In the genomic region with DNA sequence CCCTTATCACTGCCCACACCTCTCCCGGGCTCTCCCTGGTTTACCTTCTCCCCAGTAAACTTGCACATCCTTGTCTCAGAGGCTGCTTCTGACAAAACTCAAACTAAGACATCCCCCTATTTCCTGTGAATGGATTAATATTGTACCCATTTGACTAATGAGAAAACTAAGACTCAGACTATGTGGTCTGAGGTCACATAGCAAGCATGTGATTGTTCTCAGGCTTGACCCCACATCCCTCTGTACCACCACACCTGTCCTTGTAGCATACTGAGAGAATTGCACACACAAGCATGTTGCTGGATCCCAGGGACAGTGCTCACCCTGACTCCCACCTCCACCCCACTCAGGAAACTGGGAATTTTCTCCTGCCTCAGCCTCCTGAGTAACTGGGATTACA, we compare ENCODE assay signal across 14 cellular contexts.
DNase-seq lines count a peak whose midpoint lies in the region; ATAC-seq, FAIRE-seq and TF ChIP-seq lines count a peak whose summit lies in the region.
"Had no signal": no experiment of that assay in that cellular context is flagged by ENCODE, and none has a peak within 500 bp of the region (broad histone marks: within the 10 kb centered on the region; RNA-seq: fewer than 3 reads in every experiment).

No MANE protein-coding gene starts in this region.

- H3K27ac ChIP-seq in GM12878 (ENCODE audit: control insufficient read depth, insufficient read depth) (no peak overlapping the region), PC-3 (ENCODE audit: low read length) (no peak overlapping the region)
- H3K27ac ChIP-seq: esophagus muscularis mucosa had no signal

- no peaks in the 10 kb centered on the region for H3F3A ChIP-seq in PC-3 (ENCODE audit: low read length, unreplicated experiment)

- no peak for TF ChIP-seq RAD21 in GM12878 (IDR thresholded peaks at IDR 0.05; ENCODE audit: insufficient read depth, low read depth, low read length)

- peaks cover 2% of the 10 kb centered on the region for H3K4me1 Mint-ChIP-seq in activated CD4-positive, alpha-beta memory T cell treated with anti-CD3 and anti-CD28 coated beads, Interleukin-2, amount 10 ng/mL, durations not matched to agents 7 days and 5 days

- SMC1A ChIA-PET in GM12878 (lab: Charles Lee; ENCODE audit: uncharacterized antibody, unreplicated experiment), result interaction anchor here (0.7 to 1.3 kb wide), 3 partner anchors 10 to 84 kb away, joined by 3 read pairs; no protein-coding TSS in a partner anchor

- peaks cover 3% of the 10 kb centered on the region for H3K36me3 Mint-ChIP-seq in activated CD4-positive, alpha-beta memory T cell treated with anti-CD3 and anti-CD28 coated beads, Interleukin-2, amount 10 ng/mL, durations not matched to agents 7 days and 5 days (ENCODE audit: low read depth)
- H3K36me3 Mint-ChIP-seq: CD4-positive, CD25-positive, alpha-beta regulatory T cell; T-cell had no signal

- FAIRE-seq in GM12878 (lab: Jason Lieb, UNC), result no peak

- peak; percentile 75 for ATAC-seq in GM18519 (IDR thresholded peaks at IDR 0.05; ENCODE audit: low FRiP score, unreplicated experiment)
- ATAC-seq in GM21515 (IDR thresholded peaks at IDR 0.05; ENCODE audit: unreplicated experiment), result peak; percentile 82
- ATAC-seq in HG03060 (IDR thresholded peaks at IDR 0.05; ENCODE audit: low read depth, unreplicated experiment), result peak; percentile 80
- ATAC-seq in GM12878, result peak; percentile 94
- no peak for ATAC-seq in PC-3
- ATAC-seq: T-cell had no signal

- intact Hi-C loops in GM12878 (cut with micrococcal nuclease; ENCODE audit: unreplicated experiment), result loop anchor here (1.0 kb wide), 1 partner anchor 25 kb away; no protein-coding TSS in a partner anchor
- intact Hi-C loops in PC-3 (cut with micrococcal nuclease), result no loop called here
- intact Hi-C loops in cardiac septum (cut with DNase I), result loop anchor here (5.0 kb wide), 1 partner anchor 33 kb away; no protein-coding TSS in a partner anchor

- H3K79me2 ChIP-seq in GM12878 (ENCODE audit: control insufficient read depth, insufficient read depth, low read length), result no peaks in the 10 kb centered on the region
- no peaks in the 10 kb centered on the region for H3K79me2 ChIP-seq in PC-3 (ENCODE audit: low read length)

- no peak overlapping the region for H3K4me2 ChIP-seq in GM12878 (ENCODE audit: control insufficient read depth, insufficient read depth)
- no peak overlapping the region for H3K4me2 ChIP-seq in PC-3 (ENCODE audit: low read length)

- H4K20me1 ChIP-seq in GM12878 (ENCODE audit: control insufficient read depth, insufficient read depth) (no peaks in the 10 kb centered on the region), PC-3 (ENCODE audit: low read length) (no peaks in the 10 kb centered on the region)

- no peak overlapping the region for H3K9ac ChIP-seq in GM12878 (ENCODE audit: control insufficient read depth, insufficient read depth, low read length)
- no peak overlapping the region for H3K9ac ChIP-seq in PC-3 (ENCODE audit: low read length)

- H3K9me3 ChIP-seq in GM12878 (replicated peaks; ENCODE audit: control insufficient read depth, insufficient read depth, low read length) (peaks cover 3% of the 10 kb centered on the region), PC-3 (ENCODE audit: low read length) (no peaks in the 10 kb centered on the region; the same call in 1 of the 2 replicates)

- CTCF ChIA-PET in GM12878 (lab: Yijun Ruan, JAX), result no interaction called here
- CTCF ChIA-PET in PC-3 (lab: Charles Lee), result no interaction called here
- CTCF ChIA-PET in activated CD4-positive, alpha-beta memory T cell treated with anti-CD3 and anti-CD28 coated beads, Interleukin-2, amount 10 ng/mL, durations not matched to agents 7 days and 5 days (lab: Charles Lee), result interaction anchor here (2.5 kb wide), 1 partner anchor 271 kb away, joined by 7 read pairs; no protein-coding TSS in a partner anchor

- H3K9me2 ChIP-seq in PC-3 (replicated peaks; ENCODE audit: low read length), result no peaks in the 10 kb centered on the region

- H3K9me3 Mint-ChIP-seq in activated CD4-positive, alpha-beta memory T cell treated with anti-CD3 and anti-CD28 coated beads, Interleukin-2, amount 10 ng/mL, durations not matched to agents 7 days and 5 days, result peaks cover 2% of the 10 kb centered on the region

- H3K4me1 ChIP-seq in GM12878 (ENCODE audit: control insufficient read depth, insufficient read depth, low read length), result peaks cover 9% of the 10 kb centered on the region; the same call in 1 of the 2 replicates
- peaks cover 24% of the 10 kb centered on the region for H3K4me1 ChIP-seq in PC-3 (ENCODE audit: insufficient read depth, low read length)

- no peak for TF ChIP-seq EP300 in GM12878 (IDR thresholded peaks at IDR 0.05; ENCODE audit: borderline replicate concordance in 1 of 2, control insufficient read depth in 1 of 2, low read depth in 2 of 2, low read length in 2 of 2)

- H2AFZ ChIP-seq in GM12878 (ENCODE audit: control insufficient read depth, low read depth, low read length), result no peak overlapping the region
- no peak overlapping the region for H2AFZ ChIP-seq in PC-3 (ENCODE audit: low read length)

- no peak overlapping the region for H3K4me3 Mint-ChIP-seq in activated CD4-positive, alpha-beta memory T cell treated with anti-CD3 and anti-CD28 coated beads, Interleukin-2, amount 10 ng/mL, durations not matched to agents 7 days and 5 days
- H3K4me3 Mint-ChIP-seq: CD4-positive, CD25-positive, alpha-beta regulatory T cell; T-cell had no signal

- DNase-seq in GM12878 (ENCODE audit: low read depth, low spot score), result peak; percentile 41
- no peak for DNase-seq in PC-3
- DNase-seq in activated CD4-positive, alpha-beta memory T cell treated with anti-CD3 and anti-CD28 coated beads, Interleukin-2, amount 10 ng/mL, durations not matched to agents 7 days and 5 days, result no peak
- no peak for DNase-seq in cardiac septum (ENCODE audit: low spot score)
- DNase-seq in EL, result no peak
- DNase-seq: activated naive CD4-positive, alpha-beta T cell treated with Interleukin-2 at 50 U/mL for 16 hours; CD4-positive, CD25-positive, alpha-beta regulatory T cell; Karpas-422; NCI-H2081; T-cell had no signal

- POLR2A ChIA-PET in GM12878 (lab: Charles Lee), result no interaction called here
- POLR2A ChIA-PET in PC-3 (lab: Charles Lee; ENCODE audit: unreplicated experiment), result no interaction called here
- POLR2A ChIA-PET in activated CD4-positive, alpha-beta memory T cell treated with anti-CD3 and anti-CD28 coated beads, Interleukin-2, amount 10 ng/mL, durations not matched to agents 7 days and 5 days (lab: Charles Lee), result no interaction called here

- peaks cover 32% of the 10 kb centered on the region for H3K27me3 Mint-ChIP-seq in activated CD4-positive, alpha-beta memory T cell treated with anti-CD3 and anti-CD28 coated beads, Interleukin-2, amount 10 ng/mL, durations not matched to agents 7 days and 5 days

- TF ChIP-seq POLR2A in GM12878 (IDR thresholded peaks at IDR 0.05; ENCODE audit: low read depth, low read length), result no peak

- H3K27ac Mint-ChIP-seq in activated CD4-positive, alpha-beta memory T cell treated with anti-CD3 and anti-CD28 coated beads, Interleukin-2, amount 10 ng/mL, durations not matched to agents 7 days and 5 days, result no peak overlapping the region
- H3K27ac Mint-ChIP-seq: CD4-positive, CD25-positive, alpha-beta regulatory T cell; T-cell had no signal

- H3K36me3 ChIP-seq in GM12878 (ENCODE audit: control insufficient read depth in 2 of 2, insufficient read depth in 2 of 2, low read length in 1 of 2), result no peaks in the 10 kb centered on the region
- H3K36me3 ChIP-seq in PC-3 (ENCODE audit: low read depth, low read length), result no peaks in the 10 kb centered on the region
- H3K36me3 ChIP-seq: esophagus muscularis mucosa had no signal

- TF ChIP-seq CTCF in GM12878 (IDR thresholded peaks at IDR 0.05 in 2 of 3, conservative IDR thresholded peaks at IDR 0.05 in 1 of 3; ENCODE audit: control insufficient read depth in 2 of 3, extremely low read depth in 1 of 3, insufficient read depth in 1 of 3, low read depth in 3 of 3, low read length in 3 of 3) (no peak), PC-3 (conservative IDR thresholded peaks at IDR 0.05; ENCODE audit: low read depth, low read length) (no peak)

- BruUV-seq in GM12878 (replicated peaks; lab: Mats Ljungman, UMichigan), result no TSS peak
- BruUV-seq in PC-3 (replicated peaks; lab: Mats Ljungman, UMichigan), result no TSS peak

- in situ Hi-C loops in GM12878 (cut with MboI), result no loop called here

- no peaks in the 10 kb centered on the region for H3K27me3 ChIP-seq in GM12878 (replicated peaks in 1 of 2; ENCODE audit: control insufficient read depth in 2 of 2, insufficient read depth in 2 of 2, low read length in 1 of 2)
- no peaks in the 10 kb centered on the region for H3K27me3 ChIP-seq in PC-3 (ENCODE audit: low read length)
- H3K27me3 ChIP-seq: esophagus muscularis mucosa had no signal

- WGBS in GM12878 (ENCODE audit: insufficient coverage, insufficient replicate concordance, low lambda C conversion rate, missing lambda C conversion rate), result 0% methylated on average over 1 of the region's 1 CpG

- H3K4me3 ChIP-seq in GM12878, result no peak overlapping the region
- no peak overlapping the region for H3K4me3 ChIP-seq in PC-3 (ENCODE audit: low read length)
- H3K4me3 ChIP-seq: esophagus muscularis mucosa had no signal

- RAD21 ChIA-PET in GM12878 (lab: Charles Lee; ENCODE audit: unreplicated experiment), result no interaction called here

TF ChIP-seq in GM12878, 131 proteins besides CTCF, POLR2A, EP300 and RAD21:
- TF ChIP-seq EGR1 (IDR thresholded peaks at IDR 0.05; ENCODE audit: borderline replicate concordance in 1 of 2, low read depth in 2 of 2, low read length in 2 of 2) (no peak), JUNB (IDR thresholded peaks at IDR 0.05) (peak; percentile 19; the same call in 1 of the 2 replicates), BMI1 (IDR thresholded peaks at IDR 0.05; ENCODE audit: borderline replicate concordance) (no peak), RUNX3 (IDR thresholded peaks at IDR 0.05; ENCODE audit: low read length) (peak; percentile 65), RELA (IDR thresholded peaks at IDR 0.05; ENCODE audit: borderline replicate concordance, partially characterized antibody) (no peak), YY1 (IDR thresholded peaks at IDR 0.05; ENCODE audit: low read depth, low read length) (no peak), CBX3 (IDR thresholded peaks at IDR 0.05; ENCODE audit: borderline replicate concordance, low read depth) (no peak)
- TF ChIP-seq, protein P1, sequence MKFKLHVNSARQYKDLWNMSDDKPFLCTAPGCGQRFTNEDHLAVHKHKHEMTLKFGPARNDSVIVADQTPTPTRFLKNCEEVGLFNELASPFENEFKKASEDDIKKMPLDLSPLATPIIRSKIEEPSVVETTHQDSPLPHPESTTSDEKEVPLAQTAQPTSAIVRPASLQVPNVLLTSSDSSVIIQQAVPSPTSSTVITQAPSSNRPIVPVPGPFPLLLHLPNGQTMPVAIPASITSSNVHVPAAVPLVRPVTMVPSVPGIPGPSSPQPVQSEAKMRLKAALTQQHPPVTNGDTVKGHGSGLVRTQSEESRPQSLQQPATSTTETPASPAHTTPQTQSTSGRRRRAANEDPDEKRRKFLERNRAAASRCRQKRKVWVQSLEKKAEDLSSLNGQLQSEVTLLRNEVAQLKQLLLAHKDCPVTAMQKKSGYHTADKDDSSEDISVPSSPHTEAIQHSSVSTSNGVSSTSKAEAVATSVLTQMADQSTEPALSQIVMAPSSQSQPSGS (IDR thresholded peaks at IDR 0.05; ENCODE audit: low read length), result 0 out of 2 replicates have a peak, but pooled peaks have one; percentile 19
